2 cellular contexts compared by ENCODE assay signal in the genomic region with DNA sequence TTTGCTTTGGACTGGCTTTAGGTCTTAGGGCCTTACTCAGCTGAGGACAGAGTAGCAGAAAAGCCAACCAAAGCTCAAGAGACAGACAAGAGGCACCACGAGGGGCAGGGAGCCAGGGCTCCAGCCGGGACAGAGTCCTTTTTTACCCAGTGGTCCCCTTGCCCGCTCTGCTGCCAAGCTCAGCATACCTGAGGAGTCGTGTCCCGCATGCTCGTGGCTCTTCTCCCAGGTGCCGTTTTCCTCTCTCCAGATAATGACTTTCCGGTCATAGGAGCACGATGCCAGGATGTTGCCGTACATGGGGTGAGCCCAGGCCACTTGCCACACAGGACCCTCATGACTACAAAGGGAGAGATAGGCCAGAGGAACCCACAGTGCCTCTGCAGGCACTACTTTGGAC.
A peak's percentile ranks its signal among the peaks of the same experiment; 100 is the strongest.
TF ChIP-seq lines count a peak whose summit lies in the region.

No MANE protein-coding gene starts in this region.

TF ChIP-seq in HepG2, 621 proteins besides CTCF, POLR2A, EP300 and RAD21:
- TF ChIP-seq ZBTB7A (CRISPR knock-in tag; IDR thresholded peaks at IDR 0.05) (no peak), POLR2G (IDR thresholded peaks at IDR 0.05; ENCODE audit: low read depth, low read length) (0 out of 2 replicates have a peak, but pooled peaks have one; percentile 5)
- TF ChIP-seq, protein P1, sequence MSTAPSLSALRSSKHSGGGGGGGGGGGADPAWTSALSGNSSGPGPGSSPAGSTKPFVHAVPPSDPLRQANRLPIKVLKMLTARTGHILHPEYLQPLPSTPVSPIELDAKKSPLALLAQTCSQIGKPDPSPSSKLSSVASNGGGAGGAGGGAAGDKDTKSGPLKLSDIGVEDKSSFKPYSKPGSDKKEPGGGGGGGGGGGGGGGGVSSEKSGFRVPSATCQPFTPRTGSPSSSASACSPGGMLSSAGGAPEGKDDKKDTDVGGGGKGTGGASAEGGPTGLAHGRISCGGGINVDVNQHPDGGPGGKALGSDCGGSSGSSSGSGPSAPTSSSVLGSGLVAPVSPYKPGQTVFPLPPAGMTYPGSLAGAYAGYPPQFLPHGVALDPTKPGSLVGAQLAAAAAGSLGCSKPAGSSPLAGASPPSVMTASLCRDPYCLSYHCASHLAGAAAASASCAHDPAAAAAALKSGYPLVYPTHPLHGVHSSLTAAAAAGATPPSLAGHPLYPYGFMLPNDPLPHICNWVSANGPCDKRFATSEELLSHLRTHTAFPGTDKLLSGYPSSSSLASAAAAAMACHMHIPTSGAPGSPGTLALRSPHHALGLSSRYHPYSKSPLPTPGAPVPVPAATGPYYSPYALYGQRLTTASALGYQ (CRISPR knock-in tag; IDR thresholded peaks at IDR 0.05), result no peak

TF ChIP-seq in K562, 482 proteins besides CTCF, POLR2A, EP300 and RAD21:
- no peak for TF ChIP-seq ZNF253 (CRISPR knock-in tag; conservative IDR thresholded peaks at IDR 0.05)
- 0 out of 2 replicates have a peak, but pooled peaks have one; percentile 51 for TF ChIP-seq POLR2AphosphoS2 (IDR thresholded peaks at IDR 0.05; ENCODE audit: low read length)
- TF ChIP-seq ADNP (tag; IDR thresholded peaks at IDR 0.05), result no peak
- no peak for TF ChIP-seq MAFK (IDR thresholded peaks at IDR 0.05; ENCODE audit: low read length)
